In genomic region chr19:741506-742131, GRCh38 we compare ENCODE assay signal across 10 cellular contexts. TPM values are rescaled to one million over a fixed set of nuclear protein-coding genes. Genes with fewer than 3 reads are reported as not detected.
DNase-seq lines count a peak whose midpoint lies in the region; ATAC-seq, FAIRE-seq and TF ChIP-seq lines count a peak whose summit lies in the region.
"Had no signal": no experiment of that assay in that cellular context is flagged by ENCODE, and none has a peak within 500 bp of the region (broad histone marks: within the 10 kb centered on the region; RNA-seq: fewer than 3 reads in every experiment).

No MANE protein-coding gene starts in this region.

- H3K27me3 ChIP-seq in AG04450 (ENCODE audit: control insufficient read depth, insufficient read depth, low read length) = no peaks in the 10 kb centered on the region
- H3K27me3 ChIP-seq in endodermal cell (ENCODE audit: control insufficient read depth, insufficient read depth, low read length, poor library complexity, severe bottlenecking) = no peaks in the 10 kb centered on the region
- H3K27me3 ChIP-seq in upper lobe of right lung = no peaks in the 10 kb centered on the region

- H3K9me3 ChIP-seq in AG04450 (ENCODE audit: control insufficient read depth, insufficient read depth, low read length) (peaks cover 34% of the 10 kb centered on the region), endodermal cell (ENCODE audit: control insufficient read depth, low read length) (no peaks in the 10 kb centered on the region), upper lobe of right lung (no peaks in the 10 kb centered on the region)

- peaks cover 3% of the 10 kb centered on the region for H3K36me3 Mint-ChIP-seq in endodermal cell (ENCODE audit: low read depth)

- H3K27ac ChIP-seq in AG04450 (ENCODE audit: low read depth, low read length) (no peak overlapping the region), endodermal cell (ENCODE audit: low read depth, low read length) (no peak overlapping the region), upper lobe of right lung (no peak overlapping the region)

- CTCF ChIA-PET in AG04450 (lab: Charles Lee) = no interaction called here

- no peak overlapping the region for H3K27ac Mint-ChIP-seq in endodermal cell

- WGBS in endodermal cell (ENCODE audit: insufficient coverage in 1 of 2, insufficient read length in 1 of 2), 2 experiments = 81% methylated on average over 8 to 16 of the region's 19 CpGs

- ATAC-seq in upper lobe of right lung = no peak
- ATAC-seq in left ventricle myocardium superior = no peak

- no peaks in the 10 kb centered on the region for H3K4me1 Mint-ChIP-seq in endodermal cell

- H3K9me3 Mint-ChIP-seq in endodermal cell = peaks cover 26% of the 10 kb centered on the region

- no peaks in the 10 kb centered on the region for H3K36me3 ChIP-seq in endodermal cell (ENCODE audit: control insufficient read depth, insufficient read depth, low read length)
- H3K36me3 ChIP-seq in upper lobe of right lung = no peaks in the 10 kb centered on the region

- no peaks in the 10 kb centered on the region for H3K27me3 Mint-ChIP-seq in endodermal cell (ENCODE audit: insufficient read depth)

- H3K9ac ChIP-seq in endodermal cell (ENCODE audit: extremely low read depth, low read length, poor library complexity, severe bottlenecking) = no peak overlapping the region

- H3K4me3 Mint-ChIP-seq in endodermal cell = no peak overlapping the region

- POLR2A ChIA-PET in AG04450 (lab: Yijun Ruan, JAX) = interaction anchor here (0.7 kb wide), 1 partner anchor 74 kb away, joined by 3 read pairs; no protein-coding TSS in a partner anchor

- DNase-seq in AG04450 (ENCODE audit: low read depth, low spot score) (no peak), EH (ENCODE audit: low read depth) (peak; percentile 14), NCI-H69 (lab: John Stamatoyannopoulos, UW) (peak; percentile 28), endodermal cell (peak; percentile 83), upper lobe of right lung (no peak), GM12891 (ENCODE audit: insufficient read length, low spot score) (no peak), left ventricle myocardium superior (no peak), foreskin melanocyte (no peak)
- DNase-seq: NCI-H1048 had no signal

- H3K4me3 ChIP-seq in AG04450 (ENCODE audit: low read depth, low read length) = no peak overlapping the region
- no peak overlapping the region for H3K4me3 ChIP-seq in endodermal cell (ENCODE audit: low read length)
- H3K4me3 ChIP-seq in upper lobe of right lung = no peak overlapping the region

- H3K4me1 ChIP-seq in endodermal cell (ENCODE audit: control insufficient read depth, insufficient read depth, low read length) (no peaks in the 10 kb centered on the region), upper lobe of right lung (no peaks in the 10 kb centered on the region)

- intact Hi-C loops in upper lobe of right lung (cut with DNase I) (no loop called here), left ventricle myocardium superior (cut with micrococcal nuclease) (no loop called here)

- TF ChIP-seq POLR2A in GM12891 (IDR thresholded peaks at IDR 0.05; ENCODE audit: low read depth, low read length) = no peak

- TF ChIP-seq CTCF in AG04450 (IDR thresholded peaks at IDR 0.05; ENCODE audit: low read depth, low read length) (0 out of 2 replicates have a peak, but pooled peaks have one; percentile 14), endodermal cell (conservative IDR thresholded peaks at IDR 0.05) (peak; percentile 71), upper lobe of right lung (IDR thresholded peaks at IDR 0.05) (no peak)

- no peak for FAIRE-seq in GM12891 (lab: Jason Lieb, UNC)

TF ChIP-seq in GM12891, 5 proteins besides CTCF, POLR2A, EP300 and RAD21:
- TF ChIP-seq TAF1 (IDR thresholded peaks at IDR 0.05; ENCODE audit: low read depth, low read length) (no peak), PAX5 (IDR thresholded peaks at IDR 0.05; ENCODE audit: insufficient read depth, low read length, severe bottlenecking) (no peak), POLR2AphosphoS5 (IDR thresholded peaks at IDR 0.05; ENCODE audit: low read depth, low read length) (no peak), POU2F2 (IDR thresholded peaks at IDR 0.05; ENCODE audit: low read depth, low read length) (no peak), SPI1 (IDR thresholded peaks at IDR 0.05; ENCODE audit: low read depth, low read length) (no peak)

RNA-seq across cellular contexts. Expression of gene MISP, which starts 9.3 kb away (rescaled TPM):
- polyA plus RNA-seq in AG04450 (2011; rRNA removed) = 0.07 and 0.09 TPM in 2 replicates
- 0.18 TPM in 1 of 2 replicates, not detected in the other for polyA minus RNA-seq in AG04450 (2011; rRNA and poly(A)+ RNA removed)
- total RNA-seq in endodermal cell (under 1 TPM in 1 of 2 donors, not detected in 1; 0.11 TPM), upper lobe of right lung (15.9 TPM), left ventricle myocardium superior (not detected)
- polyA plus RNA-seq in endodermal cell (2013, experiment 1 of 2) = 0.18 TPM
- polyA plus RNA-seq in endodermal cell (2013, experiment 2 of 2) = 0.21 TPM
- 0.03 TPM for polyA plus RNA-seq in GM12891 (2012; ENCODE audit: low read depth, missing spikeins)

RNA-seq across cellular contexts. Expression of gene PALM, which starts 32.9 kb away (rescaled TPM):
- 1.8 and 2.4 TPM in 2 replicates for polyA plus RNA-seq in AG04450 (2011; rRNA removed)
- 1.3 and 1.6 TPM in 2 replicates for polyA minus RNA-seq in AG04450 (2011; rRNA and poly(A)+ RNA removed)
- total RNA-seq in endodermal cell (10 to 100 TPM; 32.9 to 40.8 TPM), upper lobe of right lung (56.9 TPM), left ventricle myocardium superior (30.1 TPM)
- polyA plus RNA-seq in endodermal cell (2013, experiment 1 of 2) = 101 TPM
- 88.7 TPM for polyA plus RNA-seq in endodermal cell (2013, experiment 2 of 2)
- polyA plus RNA-seq in GM12891 (2012; ENCODE audit: low read depth, missing spikeins) = 0.73 TPM

RNA-seq across cellular contexts. Expression of gene PRSS57, which starts 46.4 kb away (rescaled TPM):
- polyA plus RNA-seq in AG04450 (2011; rRNA removed) = not detected in 2 replicates
- not detected in 2 replicates for polyA minus RNA-seq in AG04450 (2011; rRNA and poly(A)+ RNA removed)
- not detected for total RNA-seq in endodermal cell
- polyA plus RNA-seq in endodermal cell (2013, experiment 1 of 2) = not detected
- polyA plus RNA-seq in endodermal cell (2013, experiment 2 of 2) = not detected
- not detected for total RNA-seq in upper lobe of right lung
- not detected for polyA plus RNA-seq in GM12891 (2012; ENCODE audit: low read depth, missing spikeins)
- total RNA-seq in left ventricle myocardium superior = not detected
- polyA plus RNA-seq: neural cell had no signal

RNA-seq across cellular contexts. Expression of gene PTBP1, which starts 55.6 kb away (rescaled TPM):
- polyA plus RNA-seq in AG04450 (2011; rRNA removed) = 141 and 216 TPM in 2 replicates
- 159 and 225 TPM in 2 replicates for polyA minus RNA-seq in AG04450 (2011; rRNA and poly(A)+ RNA removed)
- total RNA-seq in endodermal cell = 100 to 1,000 TPM; 647 to 694 TPM
- polyA plus RNA-seq in endodermal cell (2013, experiment 1 of 2) = 360 TPM
- 328 TPM for polyA plus RNA-seq in endodermal cell (2013, experiment 2 of 2)
- total RNA-seq in upper lobe of right lung = 245 TPM
- polyA plus RNA-seq in GM12891 (2012; ENCODE audit: low read depth, missing spikeins) = 196 TPM
- total RNA-seq in left ventricle myocardium superior = 58.1 TPM

Comparison
In these comparisons a context has a peak if more than half of its experiments do, and no peak if none do; other contexts are left out.
1. DNase-seq: peak in EH (single experiment), NCI-H69 (single experiment) and endodermal cell (single experiment); none in AG04450 (single experiment), upper lobe of right lung (single experiment), GM12891 (single experiment), left ventricle myocardium superior (single experiment) and foreskin melanocyte (single experiment).
2. RNA of gene MISP, which starts 9.3 kb away (total RNA-seq): 15.9 TPM in upper lobe of right lung (single experiment); 0.11 TPM in endodermal cell and not detected in left ventricle myocardium superior (single experiment); every median in the first group is over 10 times any median in the second.